1 cellular context compared by ENCODE assay signal in genomic region chr19:41883821-41884733, GRCh38.
TF ChIP-seq lines count a peak whose summit lies in the region.

No MANE protein-coding gene starts in this region.

TF ChIP-seq in HepG2, 621 proteins besides CTCF, POLR2A, EP300 and RAD21 (continued from another document and continues in another):
- peak; percentile 87 for TF ChIP-seq ZNF503 (CRISPR knock-in tag; IDR thresholded peaks at IDR 0.05)
- peak; percentile 58; the same call in 1 of the 2 replicates for TF ChIP-seq ZBTB26 (CRISPR knock-in tag; IDR thresholded peaks at IDR 0.05; ENCODE audit: borderline replicate concordance)
- no peak for TF ChIP-seq MAFF (IDR thresholded peaks at IDR 0.05; ENCODE audit: low read depth, low read length)
- no peak for TF ChIP-seq ZNF83 (CRISPR knock-in tag; IDR thresholded peaks at IDR 0.05; ENCODE audit: borderline replicate concordance)
- no peak for TF ChIP-seq ZSCAN5A (CRISPR knock-in tag; IDR thresholded peaks at IDR 0.05; ENCODE audit: borderline replicate concordance)
- peak; percentile 64 for TF ChIP-seq HNF4G (IDR thresholded peaks at IDR 0.05; ENCODE audit: borderline replicate concordance, low read depth, low read length)
- TF ChIP-seq HNF4G (CRISPR knock-in tag; IDR thresholded peaks at IDR 0.05; ENCODE audit: borderline replicate concordance, low read depth), result peak; percentile 77; the same call in 1 of the 2 replicates
- no peak for TF ChIP-seq SP1 (IDR thresholded peaks at IDR 0.05)
- TF ChIP-seq SP1 (CRISPR knock-in tag; IDR thresholded peaks at IDR 0.05), result peak; percentile 59
- no peak for TF ChIP-seq PRPF4 (IDR thresholded peaks at IDR 0.05; ENCODE audit: low read depth, low read length, poor library complexity, severe bottlenecking)
- TF ChIP-seq SIN3A (IDR thresholded peaks at IDR 0.05; ENCODE audit: borderline replicate concordance, low read depth, low read length), result 0 out of 2 replicates have a peak, but pooled peaks have one; percentile 75
- TF ChIP-seq ZNF142 (CRISPR knock-in tag; IDR thresholded peaks at IDR 0.05), result no peak
- no peak; the same call in 1 of the 2 replicates for TF ChIP-seq ZSCAN9 (CRISPR knock-in tag; IDR thresholded peaks at IDR 0.05; ENCODE audit: borderline replicate concordance)
- peak; percentile 100 for TF ChIP-seq U2AF1 (optimal IDR thresholded peaks at IDR 0.05; ENCODE audit: low read depth, low read length)
- TF ChIP-seq IKZF1 (IDR thresholded peaks at IDR 0.05), result no peak
- TF ChIP-seq TAF1 (CRISPR knock-in tag; IDR thresholded peaks at IDR 0.05), result peak; percentile 70; the same call in 1 of the 2 replicates
- TF ChIP-seq ZXDC (CRISPR knock-in tag; IDR thresholded peaks at IDR 0.05), result peak; percentile 43; the same call in 1 of the 2 replicates
- peak; percentile 68; the same call in 1 of the 2 replicates for TF ChIP-seq ZNF724P (CRISPR knock-in tag; IDR thresholded peaks at IDR 0.05; ENCODE audit: borderline replicate concordance)
- no peak for TF ChIP-seq KAT2B (IDR thresholded peaks at IDR 0.05; ENCODE audit: borderline replicate concordance, low read depth, low read length)
- TF ChIP-seq GLMP (CRISPR knock-in tag; IDR thresholded peaks at IDR 0.05; ENCODE audit: borderline replicate concordance), result no peak
- no peak for TF ChIP-seq ZNF512B (CRISPR knock-in tag; IDR thresholded peaks at IDR 0.05; ENCODE audit: borderline replicate concordance)
- TF ChIP-seq CSRNP1 (CRISPR knock-in tag; IDR thresholded peaks at IDR 0.05), result peak; percentile 53; the same call in 1 of the 2 replicates
- TF ChIP-seq ZNF281 (CRISPR knock-in tag; IDR thresholded peaks at IDR 0.05; ENCODE audit: borderline replicate concordance), result no peak
- TF ChIP-seq EEA1 (CRISPR knock-in tag; IDR thresholded peaks at IDR 0.05; ENCODE audit: borderline replicate concordance), result no peak; the same call in 1 of the 2 replicates
- TF ChIP-seq STAT6 (CRISPR knock-in tag; IDR thresholded peaks at IDR 0.05; ENCODE audit: borderline replicate concordance), result no peak
